ENCODE assay signal across 8 cellular contexts in genomic region chr2:219388127-219388844, GRCh38. TPM values are rescaled to one million over a fixed set of nuclear protein-coding genes. Genes with fewer than 3 reads are reported as not detected.
DNase-seq lines count a peak whose midpoint lies in the region; ATAC-seq, FAIRE-seq and TF ChIP-seq lines count a peak whose summit lies in the region.

No MANE protein-coding gene starts in this region.

- intact Hi-C loops in activated T-helper 1 cell treated with anti-CD3 and anti-CD28 coated beads, Interleukin-12 subunit alpha, Interleukin-12 subunit beta, Interleukin-2, Interleukin-4 antibody, amounts not matched to agents 30 ng/mL and 10 ng/mL and 1 ng/mL, durations not matched to agents 14 hours and 24 hours and 36 hours (cut with micrococcal nuclease) = loop anchor here (1.0 to 5.0 kb wide), 15 partner anchors 93 to 1171 kb away; partner anchors contain the start of genes AAMP, ANKZF1, ARPC2 and ATG9A

- ATAC-seq in GM23338 = peak; percentile 62
- peak; percentile 78 to 79 for ATAC-seq in naive thymus-derived CD8-positive, alpha-beta T cell
- ATAC-seq in stimulated activated memory B cell treated with anti-CD40 and anti-IgM and Interleukin-4, amounts not matched to agents 10 μg/mL and 1 μg/mL and 100 μg/mL, for 72 hours = peak; percentile 92

- H3K4me3 Mint-ChIP-seq in GM23338 = peak overlapping the region; percentile 73
- H3K4me3 Mint-ChIP-seq in activated T-helper 1 cell treated with anti-CD3 and anti-CD28 coated beads, Interleukin-12 subunit alpha, Interleukin-12 subunit beta, Interleukin-2, Interleukin-4 antibody, amounts not matched to agents 30 ng/mL and 10 ng/mL and 1 ng/mL, durations not matched to agents 14 hours and 24 hours and 36 hours = peak overlapping the region; percentile 97
- peak overlapping the region; percentile 63 to 97 (median 75) for H3K4me3 Mint-ChIP-seq in naive thymus-derived CD8-positive, alpha-beta T cell
- peak overlapping the region; percentile 98 for H3K4me3 Mint-ChIP-seq in stimulated activated memory B cell treated with anti-CD40 and anti-IgM and Interleukin-4, amounts not matched to agents 10 μg/mL and 1 μg/mL and 100 μg/mL, for 72 hours

- POLR2A ChIA-PET in naive thymus-derived CD8-positive, alpha-beta T cell (lab: Charles Lee) = interaction anchor here (0.6 to 2.5 kb wide), 26 partner anchors 9 to 1172 kb away, joined by 3 to 13 read pairs (median 4); partner anchors contain the start of genes AAMP, ABCB6, ANKZF1 and ARPC2

- H3K9ac ChIP-seq in Karpas-422 (ENCODE audit: low read length) = peak overlapping the region; percentile 70

- H3K4me1 ChIP-seq in DOHH2 (ENCODE audit: control insufficient read depth, low read length) = peaks cover 16% of the 10 kb centered on the region
- no peaks in the 10 kb centered on the region for H3K4me1 ChIP-seq in GM23338 (ENCODE audit: insufficient read depth)
- H3K4me1 ChIP-seq in Karpas-422 (ENCODE audit: low read length) = peaks cover 15% of the 10 kb centered on the region

- H3K9me3 Mint-ChIP-seq in GM23338 = no peaks in the 10 kb centered on the region
- no peaks in the 10 kb centered on the region for H3K9me3 Mint-ChIP-seq in activated T-helper 1 cell treated with anti-CD3 and anti-CD28 coated beads, Interleukin-12 subunit alpha, Interleukin-12 subunit beta, Interleukin-2, Interleukin-4 antibody, amounts not matched to agents 30 ng/mL and 10 ng/mL and 1 ng/mL, durations not matched to agents 14 hours and 24 hours and 36 hours
- H3K9me3 Mint-ChIP-seq in naive thymus-derived CD8-positive, alpha-beta T cell = no peaks in the 10 kb centered on the region
- peaks cover 3% of the 10 kb centered on the region for H3K9me3 Mint-ChIP-seq in stimulated activated memory B cell treated with anti-CD40 and anti-IgM and Interleukin-4, amounts not matched to agents 10 μg/mL and 1 μg/mL and 100 μg/mL, for 72 hours

- H3F3A ChIP-seq in DOHH2 (ENCODE audit: control insufficient read depth, insufficient read depth) (no peaks in the 10 kb centered on the region), GM23338 (replicated peaks; ENCODE audit: low read depth) (peaks cover 7% of the 10 kb centered on the region; the same call in 1 of the 2 replicates)

- H3K27ac ChIP-seq in DOHH2 (ENCODE audit: low read depth, low read length) = peak overlapping the region; percentile 9; the same call in 1 of the 2 replicates
- no peak overlapping the region for H3K27ac ChIP-seq in GM23338 (ENCODE audit: low read depth)
- H3K27ac ChIP-seq in Karpas-422 (ENCODE audit: low read length) = no peak overlapping the region

- H3K79me2 ChIP-seq in DOHH2 (ENCODE audit: control insufficient read depth, low read length) = peaks cover 10% of the 10 kb centered on the region
- H3K79me2 ChIP-seq in GM23338 (replicated peaks; ENCODE audit: insufficient read depth) = no peaks in the 10 kb centered on the region
- H3K79me2 ChIP-seq in Karpas-422 (ENCODE audit: low read length) = peaks cover 8% of the 10 kb centered on the region

- no peaks in the 10 kb centered on the region for H3K9me3 ChIP-seq in DOHH2 (ENCODE audit: control insufficient read depth, insufficient read depth, low read length)
- no peaks in the 10 kb centered on the region for H3K9me3 ChIP-seq in Karpas-422 (ENCODE audit: low read length)

- peaks cover 6% of the 10 kb centered on the region for H3K27me3 Mint-ChIP-seq in GM23338 (ENCODE audit: insufficient read depth, low read depth, poor library complexity)
- H3K27me3 Mint-ChIP-seq in activated T-helper 1 cell treated with anti-CD3 and anti-CD28 coated beads, Interleukin-12 subunit alpha, Interleukin-12 subunit beta, Interleukin-2, Interleukin-4 antibody, amounts not matched to agents 30 ng/mL and 10 ng/mL and 1 ng/mL, durations not matched to agents 14 hours and 24 hours and 36 hours (ENCODE audit: insufficient read depth) = peaks cover 23% of the 10 kb centered on the region
- peaks cover 0 to 1% (median 0%) of the 10 kb centered on the region in 5 donors for H3K27me3 Mint-ChIP-seq in naive thymus-derived CD8-positive, alpha-beta T cell
- H3K27me3 Mint-ChIP-seq in stimulated activated memory B cell treated with anti-CD40 and anti-IgM and Interleukin-4, amounts not matched to agents 10 μg/mL and 1 μg/mL and 100 μg/mL, for 72 hours = no peaks in the 10 kb centered on the region

- no peak overlapping the region for H3K27ac Mint-ChIP-seq in GM23338
- H3K27ac Mint-ChIP-seq in activated T-helper 1 cell treated with anti-CD3 and anti-CD28 coated beads, Interleukin-12 subunit alpha, Interleukin-12 subunit beta, Interleukin-2, Interleukin-4 antibody, amounts not matched to agents 30 ng/mL and 10 ng/mL and 1 ng/mL, durations not matched to agents 14 hours and 24 hours and 36 hours = peak overlapping the region; percentile 67
- H3K27ac Mint-ChIP-seq in naive thymus-derived CD8-positive, alpha-beta T cell = peak overlapping the region; percentile 25 to 96 (median 92)
- H3K27ac Mint-ChIP-seq in stimulated activated memory B cell treated with anti-CD40 and anti-IgM and Interleukin-4, amounts not matched to agents 10 μg/mL and 1 μg/mL and 100 μg/mL, for 72 hours = peak overlapping the region; percentile 98

- H3K4me3 ChIP-seq in DOHH2 (ENCODE audit: low read length) = peak overlapping the region; percentile 70
- peak overlapping the region; percentile 56 for H3K4me3 ChIP-seq in GM23338
- peak overlapping the region; percentile 59 for H3K4me3 ChIP-seq in Karpas-422 (ENCODE audit: low read length)

- peak overlapping the region; percentile 99 for H2AFZ ChIP-seq in GM23338
- peak overlapping the region; percentile 98 for H2AFZ ChIP-seq in Karpas-422 (ENCODE audit: low read length)

- H3K27me3 ChIP-seq in DOHH2 (ENCODE audit: control insufficient read depth, low read length) (no peaks in the 10 kb centered on the region), GM23338 (ENCODE audit: insufficient read depth) (no peaks in the 10 kb centered on the region), Karpas-422 (ENCODE audit: low read length) (no peaks in the 10 kb centered on the region)

- peaks cover 25% of the 10 kb centered on the region for H3K36me3 Mint-ChIP-seq in GM23338 (ENCODE audit: low read depth)
- peaks cover 20% of the 10 kb centered on the region for H3K36me3 Mint-ChIP-seq in activated T-helper 1 cell treated with anti-CD3 and anti-CD28 coated beads, Interleukin-12 subunit alpha, Interleukin-12 subunit beta, Interleukin-2, Interleukin-4 antibody, amounts not matched to agents 30 ng/mL and 10 ng/mL and 1 ng/mL, durations not matched to agents 14 hours and 24 hours and 36 hours (ENCODE audit: low read depth)
- H3K36me3 Mint-ChIP-seq in naive thymus-derived CD8-positive, alpha-beta T cell = peaks cover 0 to 24% (median 7%) of the 10 kb centered on the region in 3 donors
- H3K36me3 Mint-ChIP-seq in stimulated activated memory B cell treated with anti-CD40 and anti-IgM and Interleukin-4, amounts not matched to agents 10 μg/mL and 1 μg/mL and 100 μg/mL, for 72 hours = peaks cover 27% of the 10 kb centered on the region

- H3K36me3 ChIP-seq in DOHH2 (ENCODE audit: control insufficient read depth, low read length) (peaks cover 14% of the 10 kb centered on the region), GM23338 (ENCODE audit: insufficient read depth) (0 out of 2 replicates have a peak, but pooled peaks cover 4% of the 10 kb centered on the region), Karpas-422 (ENCODE audit: insufficient read depth, low read length) (0 out of 2 replicates have a peak, but pooled peaks cover 4% of the 10 kb centered on the region)

- H3K9me2 ChIP-seq in DOHH2 (replicated peaks; ENCODE audit: control insufficient read depth, low read length) (no peaks in the 10 kb centered on the region), GM23338 (ENCODE audit: insufficient read depth) (no peaks in the 10 kb centered on the region), Karpas-422 (replicated peaks; ENCODE audit: insufficient read depth, low read length) (no peaks in the 10 kb centered on the region)

- DNase-seq in GM23338 (ENCODE audit: low spot score) = peak; percentile 96
- peak; percentile 99 for DNase-seq in Karpas-422
- peak; percentile 87 for DNase-seq in RCC 7860 (ENCODE audit: low spot score)
- peak; percentile 95 for DNase-seq in activated T-helper 1 cell treated with anti-CD3 and anti-CD28 coated beads, Interleukin-12 subunit alpha, Interleukin-12 subunit beta, Interleukin-2, Interleukin-4 antibody, amounts not matched to agents 30 ng/mL and 10 ng/mL and 1 ng/mL, durations not matched to agents 14 hours and 24 hours and 36 hours (ENCODE audit: low spot score)
- DNase-seq in fibroblast of gingiva (ENCODE audit: low read depth) = peak; percentile 98
- peak; percentile 95 to 100 (median 99) for DNase-seq in naive thymus-derived CD8-positive, alpha-beta T cell

- peaks cover 7% of the 10 kb centered on the region for H3K4me1 Mint-ChIP-seq in GM23338
- peaks cover 6% of the 10 kb centered on the region for H3K4me1 Mint-ChIP-seq in activated T-helper 1 cell treated with anti-CD3 and anti-CD28 coated beads, Interleukin-12 subunit alpha, Interleukin-12 subunit beta, Interleukin-2, Interleukin-4 antibody, amounts not matched to agents 30 ng/mL and 10 ng/mL and 1 ng/mL, durations not matched to agents 14 hours and 24 hours and 36 hours (ENCODE audit: low read depth)
- H3K4me1 Mint-ChIP-seq in naive thymus-derived CD8-positive, alpha-beta T cell = peaks cover 4 to 36% (median 22%) of the 10 kb centered on the region in 4 donors
- peaks cover 30% of the 10 kb centered on the region for H3K4me1 Mint-ChIP-seq in stimulated activated memory B cell treated with anti-CD40 and anti-IgM and Interleukin-4, amounts not matched to agents 10 μg/mL and 1 μg/mL and 100 μg/mL, for 72 hours

- H3K4me2 ChIP-seq in DOHH2 (ENCODE audit: low read length) (peak overlapping the region; percentile 87), GM23338 (peak overlapping the region; percentile 71), Karpas-422 (ENCODE audit: low read depth, low read length, poor library complexity, severe bottlenecking) (peak overlapping the region; percentile 77)

- FAIRE-seq in RCC 7860 (lab: Jason Lieb, UNC) = no peak

- H4K20me1 ChIP-seq in DOHH2 (ENCODE audit: control insufficient read depth, insufficient read depth, low read depth, low read length) = no peaks in the 10 kb centered on the region
- no peaks in the 10 kb centered on the region for H4K20me1 ChIP-seq in GM23338 (replicated peaks; ENCODE audit: insufficient read depth)
- no peaks in the 10 kb centered on the region for H4K20me1 ChIP-seq in Karpas-422 (ENCODE audit: insufficient read depth, low read depth, low read length)

- TF ChIP-seq CTCF in DOHH2 (IDR thresholded peaks at IDR 0.05; ENCODE audit: low read depth, low read length, poor library complexity, severe bottlenecking) (peak; percentile 65), GM23338 (conservative IDR thresholded peaks at IDR 0.05; ENCODE audit: low read depth in 2 of 2) (peak; percentile 49 to 55)

RNA-seq across cellular contexts. Expression of gene DNPEP, which starts 0.6 kb away (rescaled TPM):
- total RNA-seq in GM23338 (2014; rRNA removed; shearing (Covaris generic)) = 58.8 and 67.9 TPM in 2 replicates
- polyA plus RNA-seq in GM23338 (2016; fragmentation: Nextera tagmentation; extraction: Ambion mirVana) = 44.9 and 49.2 TPM in 2 replicates
- total RNA-seq in Karpas-422 (2014; rRNA removed; shearing (Covaris generic); ENCODE audit: low replicate concordance) = 74.6 and 77.9 TPM in 2 replicates
- total RNA-seq in activated T-helper 1 cell treated with anti-CD3 and anti-CD28 coated beads, Interleukin-12 subunit alpha, Interleukin-12 subunit beta, Interleukin-2, Interleukin-4 antibody, amounts not matched to agents 30 ng/mL and 10 ng/mL and 1 ng/mL, durations not matched to agents 14 hours and 24 hours and 36 hours = 124 and 128 TPM in 2 replicates
- 10 to 100 TPM; 81.9 to 89.1 TPM for total RNA-seq in naive thymus-derived CD8-positive, alpha-beta T cell
- polyA plus RNA-seq in naive thymus-derived CD8-positive, alpha-beta T cell = 10 to 100 TPM; 51.2 to 62.6 (median 53.1) TPM

RNA-seq across cellular contexts. Expression of gene DES, which starts 29.9 kb away (rescaled TPM):
- 2.0 and 6.1 TPM in 2 replicates for total RNA-seq in GM23338 (2014; rRNA removed; shearing (Covaris generic))
- polyA plus RNA-seq in GM23338 (2016; fragmentation: Nextera tagmentation; extraction: Ambion mirVana) = 1.0 and 1.3 TPM in 2 replicates
- not detected in 2 replicates for total RNA-seq in Karpas-422 (2014; rRNA removed; shearing (Covaris generic); ENCODE audit: low replicate concordance)
- not detected in 2 replicates for total RNA-seq in activated T-helper 1 cell treated with anti-CD3 and anti-CD28 coated beads, Interleukin-12 subunit alpha, Interleukin-12 subunit beta, Interleukin-2, Interleukin-4 antibody, amounts not matched to agents 30 ng/mL and 10 ng/mL and 1 ng/mL, durations not matched to agents 14 hours and 24 hours and 36 hours
- not detected for total RNA-seq in naive thymus-derived CD8-positive, alpha-beta T cell
- polyA plus RNA-seq in naive thymus-derived CD8-positive, alpha-beta T cell = not detected

RNA-seq across cellular contexts. Expression of gene SPEG, which starts 46.4 kb away (rescaled TPM):
- total RNA-seq in GM23338 (2014; rRNA removed; shearing (Covaris generic)) = 32.4 and 32.6 TPM in 2 replicates
- polyA plus RNA-seq in GM23338 (2016; fragmentation: Nextera tagmentation; extraction: Ambion mirVana) = 12.6 and 12.9 TPM in 2 replicates
- total RNA-seq in Karpas-422 (2014; rRNA removed; shearing (Covaris generic); ENCODE audit: low replicate concordance) = not detected in 2 replicates
- total RNA-seq in activated T-helper 1 cell treated with anti-CD3 and anti-CD28 coated beads, Interleukin-12 subunit alpha, Interleukin-12 subunit beta, Interleukin-2, Interleukin-4 antibody, amounts not matched to agents 30 ng/mL and 10 ng/mL and 1 ng/mL, durations not matched to agents 14 hours and 24 hours and 36 hours = 0.13 TPM in 1 of 2 replicates, not detected in the other
- 10 to 100 TPM; 20.3 to 22.5 TPM for total RNA-seq in naive thymus-derived CD8-positive, alpha-beta T cell
- polyA plus RNA-seq in naive thymus-derived CD8-positive, alpha-beta T cell = 1 to 10 TPM; 1.6 to 3.0 (median 2.7) TPM

RNA-seq across cellular contexts. Expression of gene RESP18, which starts 55.7 kb away (rescaled TPM):
- not detected in 2 replicates for total RNA-seq in GM23338 (2014; rRNA removed; shearing (Covaris generic))
- not detected in 2 replicates for polyA plus RNA-seq in GM23338 (2016; fragmentation: Nextera tagmentation; extraction: Ambion mirVana)
- total RNA-seq in Karpas-422 (2014; rRNA removed; shearing (Covaris generic); ENCODE audit: low replicate concordance) = not detected in 2 replicates
- total RNA-seq in activated T-helper 1 cell treated with anti-CD3 and anti-CD28 coated beads, Interleukin-12 subunit alpha, Interleukin-12 subunit beta, Interleukin-2, Interleukin-4 antibody, amounts not matched to agents 30 ng/mL and 10 ng/mL and 1 ng/mL, durations not matched to agents 14 hours and 24 hours and 36 hours = not detected in 2 replicates
- total RNA-seq in naive thymus-derived CD8-positive, alpha-beta T cell = not detected
- polyA plus RNA-seq in naive thymus-derived CD8-positive, alpha-beta T cell = not detected

Comparison
In these comparisons a context has a peak if more than half of its experiments do, and no peak if none do; other contexts are left out.
1. RNA of gene SPEG, which starts 46.4 kb away (total RNA-seq): 32.4 to 32.6 TPM in GM23338 and 20.3 to 22.5 TPM in naive thymus-derived CD8-positive, alpha-beta T cell; 0.13 TPM in activated T-helper 1 cell treated with anti-CD3 and anti-CD28 coated beads, Interleukin-12 subunit alpha, Interleukin-12 subunit beta, Interleukin-2, Interleukin-4 antibody, amounts not matched to agents 30 ng/mL and 10 ng/mL and 1 ng/mL, durations not matched to agents 14 hours and 24 hours and 36 hours and not detected in Karpas-422; every median in the first group is over 10 times any median in the second.
2. Peak in every context shown above with its lines, with median percentiles within 50 percentile points of each other: H3K4me2 ChIP-seq, H3K4me3 ChIP-seq, ATAC-seq, DNase-seq and H3K4me3 Mint-ChIP-seq.